8 cellular contexts compared by ENCODE assay signal in the genomic region with DNA sequence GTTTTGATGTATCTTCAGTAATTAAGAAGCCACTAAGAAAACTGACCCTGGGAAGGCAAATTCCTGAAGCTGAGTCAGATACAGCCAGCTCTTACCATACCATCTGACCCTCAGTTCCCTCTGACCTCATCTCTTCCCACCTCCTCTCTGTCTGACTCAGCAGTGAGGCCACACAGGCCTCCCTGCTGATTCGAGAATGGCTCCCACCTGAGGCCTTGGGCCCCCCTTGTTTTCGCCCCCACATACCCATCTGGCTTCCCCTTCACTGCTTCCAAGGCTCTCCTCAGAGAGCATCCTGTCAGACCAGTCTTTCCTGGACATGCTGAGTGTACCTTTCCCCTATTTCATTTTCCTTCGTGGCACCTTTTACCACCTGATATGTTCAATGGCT.
DNase-seq lines count a peak whose midpoint lies in the region; ATAC-seq, FAIRE-seq and TF ChIP-seq lines count a peak whose summit lies in the region.

No MANE protein-coding gene starts in this region.

- H3K27me3 ChIP-seq in thyroid gland (no peaks in the 10 kb centered on the region), colonic mucosa (no peaks in the 10 kb centered on the region)

- TF ChIP-seq POLR2A in thyroid gland (IDR thresholded peaks at IDR 0.05): no peak

- peak overlapping the region; percentile 68 to 88 for H3K27ac ChIP-seq in kidney (ENCODE audit: low read depth in 2 of 2, low read length in 2 of 2)
- peak overlapping the region; percentile 52 to 84 (median 73) for H3K27ac ChIP-seq in thyroid gland
- H3K27ac ChIP-seq in colonic mucosa: no peak overlapping the region

- H3K36me3 ChIP-seq in kidney (ENCODE audit: control insufficient read depth in 1 of 2, insufficient read depth in 2 of 2, low read length in 2 of 2) (no peaks in the 10 kb centered on the region), thyroid gland (no peaks in the 10 kb centered on the region), colonic mucosa (no peaks in the 10 kb centered on the region)

- H3K4me1 ChIP-seq in kidney (ENCODE audit: control insufficient read depth in 1 of 2, insufficient read depth in 1 of 2, low read depth in 1 of 2, low read length in 2 of 2) (peaks cover 0 to 7% of the 10 kb centered on the region in 2 donors), thyroid gland (peaks cover 15 to 16% of the 10 kb centered on the region in 2 donors), colonic mucosa (no peaks in the 10 kb centered on the region)

- 32 to 38% methylated on average over 3 of the region's 3 CpGs for WGBS in thyroid gland, 2 donors

- peaks cover 0 to 4% of the 10 kb centered on the region in 2 donors for H3K9me3 ChIP-seq in kidney (ENCODE audit: control insufficient read depth in 1 of 2, low read length in 2 of 2)
- no peaks in the 10 kb centered on the region for H3K9me3 ChIP-seq in thyroid gland
- no peaks in the 10 kb centered on the region for H3K9me3 ChIP-seq in colonic mucosa

- DNase-seq in Daoy (ENCODE audit: low read depth): peak; percentile 99
- DNase-seq in GM20000 (ENCODE audit: low spot score): peak; percentile 67
- peak; percentile 99 for DNase-seq in amniotic epithelial cell (ENCODE audit: low read depth)
- no peak for DNase-seq in kidney
- DNase-seq in thyroid gland: peak; percentile 51 to 56
- no peak for DNase-seq in NCI-H510A (lab: John Stamatoyannopoulos, UW)
- no peak for DNase-seq in colonic mucosa

- peak; percentile 86 for ATAC-seq in HG03520 (IDR thresholded peaks at IDR 0.05; ENCODE audit: unreplicated experiment)

- no peak overlapping the region for H3K9ac ChIP-seq in kidney (ENCODE audit: low read length in 2 of 2)
- no peak overlapping the region for H3K9ac ChIP-seq in colonic mucosa (ENCODE audit: low read depth in 2 of 2, low read length in 2 of 2)

- no peak for FAIRE-seq in kidney (lab: Jason Lieb, UNC)

- no peak overlapping the region for H3K4me3 ChIP-seq in kidney (ENCODE audit: low read length in 2 of 2)
- H3K4me3 ChIP-seq in thyroid gland (replicated peaks in 1 of 3): no peak overlapping the region
- no peak overlapping the region for H3K4me3 ChIP-seq in colonic mucosa

- intact Hi-C loops in kidney (cut with DNase I) (no loop called here), thyroid gland (cut with DNase I) (no loop called here), colonic mucosa (cut with DNase I) (no loop called here)

- TF ChIP-seq CTCF in GM20000 (IDR thresholded peaks at IDR 0.05; ENCODE audit: extremely low read depth, missing control alignments): no peak
- TF ChIP-seq CTCF in kidney (IDR thresholded peaks at IDR 0.05; ENCODE audit: borderline replicate concordance, extremely low read depth, insufficient read depth): no peak
- no peak for TF ChIP-seq CTCF in thyroid gland (IDR thresholded peaks at IDR 0.05)
- TF ChIP-seq CTCF in colonic mucosa (IDR thresholded peaks at IDR 0.05): no peak

Comparison
In these comparisons a context has a peak if more than half of its experiments do, and no peak if none do; other contexts are left out.
1. DNase-seq: peak in Daoy (single experiment), GM20000 (single experiment), amniotic epithelial cell (single experiment) and thyroid gland (2 of 2); none in kidney (single experiment), NCI-H510A (single experiment) and colonic mucosa (single experiment).